22 cellular contexts compared by ENCODE assay signal in genomic region chr1:176705585-176705984, GRCh38.
DNase-seq lines count a peak whose midpoint lies in the region; ATAC-seq, FAIRE-seq and TF ChIP-seq lines count a peak whose summit lies in the region.
"Had no signal": no experiment of that assay in that cellular context is flagged by ENCODE, and none has a peak within 500 bp of the region (broad histone marks: within the 10 kb centered on the region; RNA-seq: fewer than 3 reads in every experiment).

No MANE protein-coding gene starts in this region.

- H2AK5ac ChIP-seq in H9 (ENCODE audit: insufficient read length, low read length): no peak overlapping the region

- H3T11ph ChIP-seq in H9 (ENCODE audit: low read length): no peak overlapping the region

- no peaks in the 10 kb centered on the region for H3K4me1 ChIP-seq in H9 (ENCODE audit: insufficient read depth, low read length)
- H3K4me1 ChIP-seq in endodermal cell (ENCODE audit: control insufficient read depth, insufficient read depth, low read length): no peaks in the 10 kb centered on the region

- H3K27ac ChIP-seq in H9 (ENCODE audit: insufficient read length, low read depth, low read length) (no peak overlapping the region), endodermal cell (ENCODE audit: low read depth, low read length) (no peak overlapping the region)
- H3K27ac ChIP-seq: HL-60 had no signal

- no peaks in the 10 kb centered on the region for H3K79me1 ChIP-seq in H9 (ENCODE audit: insufficient read depth, low read depth, low read length, poor library complexity, severe bottlenecking)

- H4K20me1 ChIP-seq in H9 (ENCODE audit: control insufficient read depth, insufficient read depth, insufficient read length): no peaks in the 10 kb centered on the region

- no peak overlapping the region for H3K4me3 ChIP-seq in endodermal cell (ENCODE audit: low read length)
- H3K4me3 ChIP-seq: GM12878 had no signal

- TF ChIP-seq CTCF in D721Med (IDR thresholded peaks at IDR 0.05; ENCODE audit: insufficient read depth, missing control alignments) (no peak), H9 (conservative IDR thresholded peaks at IDR 0.05) (peak; percentile 41; the same call in 2 of the 3 replicates), endodermal cell (conservative IDR thresholded peaks at IDR 0.05) (peak; percentile 64)

- H3K18ac ChIP-seq in H9 (ENCODE audit: insufficient read length, low read depth, low read length): no peak overlapping the region

- H4K5ac ChIP-seq in H9 (ENCODE audit: insufficient read length, low read depth, low read length): no peak overlapping the region

- H3K14ac ChIP-seq in H9 (ENCODE audit: insufficient read depth, low read length): no peak overlapping the region

- ATAC-seq in GM19463 (IDR thresholded peaks at IDR 0.05; ENCODE audit: unreplicated experiment): no peak
- ATAC-seq: CD8-positive, alpha-beta T cell; GM12878; HCT116 had no signal

- H3K27me3 Mint-ChIP-seq in H9 (ENCODE audit: low read depth) (no peaks in the 10 kb centered on the region; the same call in 1 of the 2 replicates), endodermal cell (ENCODE audit: insufficient read depth) (no peaks in the 10 kb centered on the region)

- H3K9ac ChIP-seq in H9 (ENCODE audit: extremely low read depth, insufficient read length, low read length) (no peak overlapping the region), endodermal cell (ENCODE audit: extremely low read depth, low read length, poor library complexity, severe bottlenecking) (no peak overlapping the region)

- H3K36me3 ChIP-seq in endodermal cell (ENCODE audit: control insufficient read depth, insufficient read depth, low read length): no peaks in the 10 kb centered on the region

- no peak overlapping the region for H3K4ac ChIP-seq in H9 (ENCODE audit: low read depth, low read length)

- no peaks in the 10 kb centered on the region for H3K36me3 Mint-ChIP-seq in H9 (ENCODE audit: insufficient read depth in 1 of 3, low read depth in 3 of 3)
- H3K36me3 Mint-ChIP-seq in endodermal cell (ENCODE audit: low read depth): no peaks in the 10 kb centered on the region
- H3K36me3 Mint-ChIP-seq: CD8-positive, alpha-beta T cell had no signal

- H3K27ac Mint-ChIP-seq in H9: no peak overlapping the region
- H3K27ac Mint-ChIP-seq in endodermal cell: no peak overlapping the region
- H3K27ac Mint-ChIP-seq: CD8-positive, alpha-beta T cell; HFFc6 had no signal

- H2AFZ ChIP-seq in H9 (ENCODE audit: low read length): no peak overlapping the region

- no peak overlapping the region for H2BK5ac ChIP-seq in H9 (ENCODE audit: insufficient read length, low read length)

- no peak overlapping the region for H3K4me2 ChIP-seq in H9 (ENCODE audit: insufficient read depth, insufficient read length, low read length)

- no peak overlapping the region for H2BK120ac ChIP-seq in H9 (ENCODE audit: low read depth, low read length, poor library complexity, severe bottlenecking)

- H3K79me2 ChIP-seq in H9 (ENCODE audit: insufficient read depth, low read length): no peaks in the 10 kb centered on the region

- H3K56ac ChIP-seq in H9 (ENCODE audit: insufficient read length, low read depth, low read length): no peak overlapping the region

- no peaks in the 10 kb centered on the region for H3K23me2 ChIP-seq in H9 (ENCODE audit: insufficient read length, low read depth, low read length, poor library complexity, severe bottlenecking)

- peak; percentile 68 for FAIRE-seq in D721Med (lab: Jason Lieb, UNC)
- FAIRE-seq: A204.1, GM12878, GM19239 had no signal

- H3K4me1 Mint-ChIP-seq in H9: no peaks in the 10 kb centered on the region
- no peaks in the 10 kb centered on the region for H3K4me1 Mint-ChIP-seq in endodermal cell

- H2BK20ac ChIP-seq in H9 (ENCODE audit: low read depth, low read length, poor library complexity, severe bottlenecking): no peak overlapping the region

- H3K27me3 ChIP-seq in H9 (ENCODE audit: insufficient read depth, low read length) (no peaks in the 10 kb centered on the region), endodermal cell (ENCODE audit: control insufficient read depth, insufficient read depth, low read length, poor library complexity, severe bottlenecking) (no peaks in the 10 kb centered on the region)

- H2BK12ac ChIP-seq in H9 (ENCODE audit: insufficient read length, low read depth, low read length): no peak overlapping the region

- H3K23ac ChIP-seq in H9 (ENCODE audit: insufficient read length, low read depth, low read length): no peak overlapping the region

- no CpG with 5 or more reads among the region's 1 CpG for WGBS in H9 (ENCODE audit: extremely low coverage, insufficient read length, low lambda C conversion rate)
- WGBS in endodermal cell (ENCODE audit: insufficient coverage in 1 of 2, insufficient read length in 1 of 2), 2 experiments: 91 to 100% methylated on average over 1 of the region's 1 CpG

- H3K9me3 ChIP-seq in H9 (ENCODE audit: control insufficient read depth, low read depth, low read length) (no peaks in the 10 kb centered on the region), endodermal cell (ENCODE audit: control insufficient read depth, low read length) (no peaks in the 10 kb centered on the region)

- H4K91ac ChIP-seq in H9 (ENCODE audit: insufficient read length, low read depth, low read length): no peak overlapping the region

- H3K4me3 Mint-ChIP-seq in H9: no peak overlapping the region
- H3K4me3 Mint-ChIP-seq in endodermal cell: no peak overlapping the region
- H3K4me3 Mint-ChIP-seq: CD8-positive, alpha-beta T cell; HFFc6 had no signal

- H4K8ac ChIP-seq in H9 (replicated peaks; ENCODE audit: insufficient read length, low read depth, low read length): no peak overlapping the region

- no peaks in the 10 kb centered on the region for H3K9me3 Mint-ChIP-seq in H9
- no peaks in the 10 kb centered on the region for H3K9me3 Mint-ChIP-seq in endodermal cell
- H3K9me3 Mint-ChIP-seq: CD8-positive, alpha-beta T cell had no signal

- DNase-seq in D721Med (ENCODE audit: insufficient read length, low spot score) (no peak), H9 (no peak), endodermal cell (no peak), GM19240 (ENCODE audit: insufficient read length, low spot score) (no peak), NCI-H526 treated with DMSO at 0.1 percent for 48 hours (lab: John Stamatoyannopoulos, UW) (no peak)
- DNase-seq: ACHN; AML-193; Calu3; CD8-positive, alpha-beta T cell; DMS 273 treated with DMSO at 0.1 percent for 48 hours; DMS53; DND-41; EL; GOT3; HFFc6; Karpas-422 had no signal

- H2BK15ac ChIP-seq in H9 (ENCODE audit: low read depth, low read length): no peak overlapping the region
